In genomic region chr16:50806099-50807062, GRCh38 we compare ENCODE assay signal across 8 cellular contexts.
DNase-seq lines count a peak whose midpoint lies in the region; ATAC-seq, FAIRE-seq and TF ChIP-seq lines count a peak whose summit lies in the region.

No MANE protein-coding gene starts in this region.

- H3K4me1 ChIP-seq in right atrium auricular region (peaks cover 0 to 8% of the 10 kb centered on the region in 2 donors), psoas muscle (peaks cover 7% of the 10 kb centered on the region), uterus (no peaks in the 10 kb centered on the region)

- TF ChIP-seq POLR2A in GM12891 (IDR thresholded peaks at IDR 0.05; ENCODE audit: low read depth, low read length) (no peak), uterus (IDR thresholded peaks at IDR 0.05) (peak in 1 of 2 donors; percentile 13)

- ATAC-seq in HG02852 (IDR thresholded peaks at IDR 0.05; ENCODE audit: unreplicated experiment) (peak; percentile 82), psoas muscle (peak; percentile 90 to 95 (median 93))

- 11 to 16% (median 12%) methylated on average over 26 of the region's 26 CpGs for WGBS in psoas muscle, 3 donors

- H3K9me3 ChIP-seq in right atrium auricular region (no peaks in the 10 kb centered on the region), psoas muscle (no peaks in the 10 kb centered on the region), uterus (no peaks in the 10 kb centered on the region)

- H3K27ac ChIP-seq in angular gyrus (ENCODE audit: low read depth, low read length) (peak overlapping the region; percentile 97), right atrium auricular region (peak overlapping the region; percentile 44 to 56), psoas muscle (peak overlapping the region; percentile 28), uterus (peak overlapping the region; percentile 66 to 74)

- intact Hi-C loops in psoas muscle (cut with DNase I), result loop anchor here (2.0 to 10.0 kb wide), 10 partner anchors 64 to 782 kb away; partner anchors contain the start of genes CNEP1R1 (in 1 of the 2), CYLD (in 1 of the 2), NKD1 (in 1 of the 2) and NOD2 (in 1 of the 2)
- intact Hi-C loops in uterus (cut with DNase I; ENCODE audit: low total_unique reads), result no loop called here

- peak; percentile 60 for DNase-seq in GM12891 (ENCODE audit: insufficient read length, low spot score)
- DNase-seq in NCI-H1436 (lab: John Stamatoyannopoulos, UW), result peak; percentile 83
- peak; percentile 65 to 86 (median 81) for DNase-seq in T-helper 1 cell
- DNase-seq in right atrium auricular region (ENCODE audit: low spot score), result peak; percentile 82
- DNase-seq in psoas muscle, result peak; percentile 80 to 90
- peak; percentile 82 to 85 for DNase-seq in uterus

- TF ChIP-seq CTCF in right atrium auricular region (IDR thresholded peaks at IDR 0.05) (peak; percentile 89 to 95), psoas muscle (IDR thresholded peaks at IDR 0.05) (peak; percentile 93), uterus (IDR thresholded peaks at IDR 0.05) (peak; percentile 74 to 97 (median 83))

- H3K36me3 ChIP-seq in right atrium auricular region, result no peaks in the 10 kb centered on the region
- H3K36me3 ChIP-seq in psoas muscle (ENCODE audit: insufficient read depth in 1 of 2, low read depth in 1 of 2), result peaks cover 0 to 4% of the 10 kb centered on the region in 2 donors
- H3K36me3 ChIP-seq in uterus, result no peaks in the 10 kb centered on the region

- peak; percentile 97 for FAIRE-seq in GM12891 (lab: Jason Lieb, UNC)

- H3K4me3 ChIP-seq in right atrium auricular region (peak overlapping the region in 1 of 2 donors; percentile 42), psoas muscle (peak overlapping the region; percentile 46), uterus (peak overlapping the region in 1 of 2 donors; percentile 33)

- no peaks in the 10 kb centered on the region for H3K27me3 ChIP-seq in right atrium auricular region
- no peaks in the 10 kb centered on the region for H3K27me3 ChIP-seq in psoas muscle (ENCODE audit: insufficient read depth in 3 of 3, low read length in 2 of 3)
- H3K27me3 ChIP-seq in uterus, result no peaks in the 10 kb centered on the region

TF ChIP-seq in GM12891, 5 proteins besides CTCF, POLR2A, EP300 and RAD21:
- TF ChIP-seq POLR2AphosphoS5 (IDR thresholded peaks at IDR 0.05; ENCODE audit: low read depth, low read length), result no peak
- no peak for TF ChIP-seq SPI1 (IDR thresholded peaks at IDR 0.05; ENCODE audit: low read depth, low read length)
- TF ChIP-seq POU2F2 (IDR thresholded peaks at IDR 0.05; ENCODE audit: low read depth, low read length), result no peak
- no peak for TF ChIP-seq PAX5 (IDR thresholded peaks at IDR 0.05; ENCODE audit: insufficient read depth, low read length, severe bottlenecking)
- no peak for TF ChIP-seq TAF1 (IDR thresholded peaks at IDR 0.05; ENCODE audit: low read depth, low read length)

Comparison
In these comparisons a context has a peak if more than half of its experiments do, and no peak if none do; other contexts are left out.
1. H3K27ac ChIP-seq: peak in every context shown above with its lines; median percentile 97 in angular gyrus; 70 in uterus; 50 in right atrium auricular region; 28 in psoas muscle.